8 cellular contexts compared by ENCODE assay signal in the genomic region with DNA sequence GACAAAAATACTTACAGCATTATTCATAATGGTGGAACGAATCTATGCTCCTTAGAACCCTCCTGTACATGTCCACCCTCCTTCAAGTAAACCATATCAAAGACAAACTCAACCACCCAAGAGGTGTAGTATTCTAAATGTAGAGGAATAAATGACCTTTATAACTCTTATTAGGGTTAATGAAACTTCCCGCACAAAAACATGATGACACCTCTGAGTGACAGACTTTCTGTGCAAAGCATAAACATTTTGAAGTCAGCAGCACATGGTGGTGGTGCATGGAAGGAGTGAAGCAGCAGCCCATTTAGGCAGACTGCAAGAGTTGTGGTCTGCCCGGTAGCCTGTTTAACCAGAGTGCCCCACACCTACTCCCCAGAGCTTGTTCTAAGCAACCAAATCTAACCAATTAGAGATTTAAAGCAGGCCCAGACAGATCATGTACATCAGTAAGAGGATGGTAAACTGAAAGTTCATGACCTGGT. TPM values are rescaled to one million over a fixed set of nuclear protein-coding genes. Genes with fewer than 3 reads are reported as not detected.
A peak's percentile ranks its signal among the peaks of the same experiment; 100 is the strongest.
DNase-seq lines count a peak whose midpoint lies in the region; ATAC-seq and TF ChIP-seq lines count a peak whose summit lies in the region.

No MANE protein-coding gene starts in this region.

- CTCF ChIA-PET in Calu3 (lab: Charles Lee): interaction anchor here (0.6 to 1.0 kb wide), 2 partner anchors 39 to 74 kb away, joined by 3 to 5 read pairs; no protein-coding TSS in a partner anchor

- H3K9me3 Mint-ChIP-seq in Calu3 (ENCODE audit: low read depth, unreplicated experiment): no peaks in the 10 kb centered on the region

- intact Hi-C loops in Calu3 (cut with micrococcal nuclease; ENCODE audit: unreplicated experiment): no loop called here

- peak overlapping the region; percentile 91 for H3K4me3 ChIP-seq in LNCaP clone FGC (ENCODE audit: low read depth, low read length)
- H3K4me3 ChIP-seq in choroid plexus epithelial cell (ENCODE audit: low read depth, low read length): peak overlapping the region; percentile 94
- peak overlapping the region; percentile 74 to 78 for H3K4me3 ChIP-seq in neutrophil (ENCODE audit: low read depth in 1 of 2, low read length in 1 of 2)

- no peak for DNase-seq in Calu3
- DNase-seq in LNCaP clone FGC (ENCODE audit: low read depth): no peak
- DNase-seq in choroid plexus epithelial cell (ENCODE audit: low read depth): no peak
- DNase-seq in midbrain (lab: John Stamatoyannopoulos, UW): no peak
- no peak for DNase-seq in NCI-H146 treated with DMSO at 0.1 percent for 48 hours (lab: John Stamatoyannopoulos, UW; ENCODE audit: unreplicated experiment)

- no peaks in the 10 kb centered on the region for H3K4me1 Mint-ChIP-seq in Calu3 (ENCODE audit: low read depth, unreplicated experiment)

- H3K4me3 Mint-ChIP-seq in Calu3 (ENCODE audit: low read depth, unreplicated experiment): peak overlapping the region; percentile 81

- H3K27me3 Mint-ChIP-seq in Calu3 (ENCODE audit: unreplicated experiment): peaks cover 15% of the 10 kb centered on the region

- TF ChIP-seq CTCF in Calu3 (IDR thresholded peaks at IDR 0.05; ENCODE audit: unreplicated experiment) (no peak), LNCaP clone FGC (IDR thresholded peaks at IDR 0.05; ENCODE audit: control insufficient read depth, extremely low read depth, insufficient read depth) (no peak), choroid plexus epithelial cell (conservative IDR thresholded peaks at IDR 0.05; ENCODE audit: low read depth, low read length) (no peak), neutrophil (IDR thresholded peaks at IDR 0.05) (no peak)

- H3K4me1 ChIP-seq in neutrophil (ENCODE audit: control insufficient read depth in 1 of 2, insufficient read depth in 1 of 2, low read depth in 1 of 2, low read length in 1 of 2): peaks cover 22 to 25% of the 10 kb centered on the region in 2 experiments

- peaks cover 17% of the 10 kb centered on the region for H3K36me3 ChIP-seq in neutrophil

- H3K27ac Mint-ChIP-seq in Calu3 (ENCODE audit: unreplicated experiment): peak overlapping the region; percentile 75

- no TSS peak for BruUV-seq in Calu3 (replicated peaks; lab: Mats Ljungman, UMichigan)

- H3K27me3 ChIP-seq in neutrophil: no peaks in the 10 kb centered on the region

- ATAC-seq in HG03378 (IDR thresholded peaks at IDR 0.05; ENCODE audit: unreplicated experiment) (no peak), HG03460 (IDR thresholded peaks at IDR 0.05; ENCODE audit: unreplicated experiment) (no peak)

- H3K36me3 Mint-ChIP-seq in Calu3 (ENCODE audit: insufficient read depth, unreplicated experiment): peaks cover 20% of the 10 kb centered on the region

- peak overlapping the region; percentile 91 for H3K27ac ChIP-seq in neutrophil

- H3K9me3 ChIP-seq in neutrophil: no peaks in the 10 kb centered on the region

RNA-seq across cellular contexts. Expression of gene ASB8, which starts 0.6 kb away (rescaled TPM):
- 19.2 and 20.4 TPM in 2 replicates for total RNA-seq in Calu3 (2022)

RNA-seq across cellular contexts. Expression of gene CCDC184, which starts 25.5 kb away (rescaled TPM):
- total RNA-seq in Calu3 (2022): 0.45 and 0.51 TPM in 2 replicates

RNA-seq across cellular contexts. Expression of gene PFKM, which starts 38.8 kb away (rescaled TPM):
- 33.3 and 39.4 TPM in 2 replicates for total RNA-seq in Calu3 (2022)

RNA-seq across cellular contexts. Expression of gene OR10AD1, which starts 45.2 kb away (rescaled TPM):
- not detected in 2 replicates for total RNA-seq in Calu3 (2022)

RNA-seq across cellular contexts. Expression of gene SENP1, which starts 52.1 kb away (rescaled TPM):
- total RNA-seq in Calu3 (2022): 15.6 and 17.7 TPM in 2 replicates
